In genomic region chr2:24971550-24972314, GRCh38 we compare ENCODE assay signal across 8 cellular contexts. TPM values are rescaled to one million over a fixed set of nuclear protein-coding genes. Genes with fewer than 3 reads are reported as not detected.
A peak's percentile ranks its signal among the peaks of the same experiment; 100 is the strongest.
DNase-seq lines count a peak whose midpoint lies in the region; ATAC-seq, FAIRE-seq and TF ChIP-seq lines count a peak whose summit lies in the region.

DNAJC27 (minus strand) TSS chr2:24971955; CDS start chr2:24971904, 51 bp downstream.

- FAIRE-seq in urothelium cell line (lab: Jason Lieb, UNC): peak; percentile 93

- H3K4me1 ChIP-seq in ascending aorta (peaks cover 0 to 2% of the 10 kb centered on the region in 2 donors), right cardiac atrium (ENCODE audit: control insufficient read depth, insufficient read depth, low read length) (no peaks in the 10 kb centered on the region)

- H3K36me3 Mint-ChIP-seq in T-helper 2 cell treated with Interferon-gamma antibody and Interleukin-4, amounts not matched to agents 5 μg/mL and 100 μg/mL, for 36 hours (ENCODE audit: low read depth): peaks cover 14% of the 10 kb centered on the region

- H3K9me3 ChIP-seq in ascending aorta (no peaks in the 10 kb centered on the region), right cardiac atrium (ENCODE audit: control insufficient read depth, low read length) (no peaks in the 10 kb centered on the region)

- TF ChIP-seq POLR2A in GM18505 (IDR thresholded peaks at IDR 0.05; ENCODE audit: borderline replicate concordance, extremely low read depth, insufficient read depth, insufficient read length): peak; percentile 89

- peaks cover 0 to 6% of the 10 kb centered on the region in 2 donors for H3K36me3 ChIP-seq in ascending aorta

- no peak for TF ChIP-seq CTCF in ascending aorta (IDR thresholded peaks at IDR 0.05)

- DNase-seq in NCI-H187 treated with DMSO at 0.1 percent for 48 hours (lab: John Stamatoyannopoulos, UW) (peak; percentile 90), ascending aorta (ENCODE audit: low spot score in 2 of 2) (peak; percentile 90 to 98), right cardiac atrium (peak; percentile 98 to 99 (median 99)), pulmonary artery endothelial cell (ENCODE audit: low read depth, low spot score) (peak; percentile 93), urothelium cell line (ENCODE audit: low spot score) (peak; percentile 100)
- DNase-seq in T-helper 2 cell treated with Interferon-gamma antibody and Interleukin-4, amounts not matched to agents 5 μg/mL and 100 μg/mL, for 36 hours (ENCODE audit: low spot score): peak; percentile 98

- H3K4me3 ChIP-seq in ascending aorta: peak within 1 kb of the TSS; percentile 81 to 84
- H3K4me3 ChIP-seq in right cardiac atrium (ENCODE audit: low read length): peak within 1 kb of the TSS; percentile 87

- under 1% methylated on average over 72 of the region's 72 CpGs for WGBS in right cardiac atrium

- peak; percentile 94 for ATAC-seq in GM18505 (IDR thresholded peaks at IDR 0.05; ENCODE audit: unreplicated experiment)
- ATAC-seq in HG02970 (IDR thresholded peaks at IDR 0.05; ENCODE audit: low FRiP score, unreplicated experiment): peak; percentile 91
- ATAC-seq in right cardiac atrium: peak; percentile 97

- H3K27ac ChIP-seq in ascending aorta (peak within 1 kb of the TSS; percentile 97), right cardiac atrium (ENCODE audit: low read length) (peak within 1 kb of the TSS; percentile 97)

- H3K4me3 Mint-ChIP-seq in T-helper 2 cell treated with Interferon-gamma antibody and Interleukin-4, amounts not matched to agents 5 μg/mL and 100 μg/mL, for 36 hours: peak within 1 kb of the TSS; percentile 97

- intact Hi-C loops in ascending aorta (cut with DNase I): loop anchor here (1.0 to 10.0 kb wide), 9 partner anchors 51 to 1753 kb away; partner anchors contain the start of genes ADCY3, ASXL2, DNMT3A and DTNB
- intact Hi-C loops in right cardiac atrium (cut with DNase I): loop anchor here in 2 of 4 donors (2.0 to 10.0 kb wide), 3 partner anchors 71 to 223 kb away; partner anchors contain the start of gene EFR3B (in 1 of the 2)

- peaks cover 12% of the 10 kb centered on the region for H3K4me1 Mint-ChIP-seq in T-helper 2 cell treated with Interferon-gamma antibody and Interleukin-4, amounts not matched to agents 5 μg/mL and 100 μg/mL, for 36 hours (ENCODE audit: low read depth)

- H3K9me3 Mint-ChIP-seq in T-helper 2 cell treated with Interferon-gamma antibody and Interleukin-4, amounts not matched to agents 5 μg/mL and 100 μg/mL, for 36 hours: no peaks in the 10 kb centered on the region

- no peaks in the 10 kb centered on the region for H3K27me3 Mint-ChIP-seq in T-helper 2 cell treated with Interferon-gamma antibody and Interleukin-4, amounts not matched to agents 5 μg/mL and 100 μg/mL, for 36 hours (ENCODE audit: low read depth)

- H3K27me3 ChIP-seq in ascending aorta: no peaks in the 10 kb centered on the region
- H3K27me3 ChIP-seq in right cardiac atrium (ENCODE audit: control insufficient read depth, insufficient read depth): no peaks in the 10 kb centered on the region

- H3K27ac Mint-ChIP-seq in T-helper 2 cell treated with Interferon-gamma antibody and Interleukin-4, amounts not matched to agents 5 μg/mL and 100 μg/mL, for 36 hours: peak within 1 kb of the TSS; percentile 100

RNA-seq across cellular contexts. Expression of gene DNAJC27, which starts in this region (rescaled TPM):
- total RNA-seq in ascending aorta (3.6 TPM), right cardiac atrium (10 to 100 TPM in 2 of 4 donors, 1 to 10 TPM in 2; 8.7 to 10.4 (median 9.5) TPM), pulmonary artery endothelial cell (2.2 and 2.4 TPM in 2 replicates)
- polyA plus RNA-seq in right cardiac atrium: 4.1 TPM

Comparison
In these comparisons a context has a peak if more than half of its experiments do, and no peak if none do; other contexts are left out.
1. Peak in every context shown above with its lines: DNase-seq, ATAC-seq, H3K4me3 ChIP-seq and H3K27ac ChIP-seq.